20 cellular contexts compared by ENCODE assay signal in genomic region chr13:23288995-23289394, GRCh38.
"Had no signal": no experiment of that assay in that cellular context is flagged by ENCODE, and none has a peak within 500 bp of the region (broad histone marks: within the 10 kb centered on the region; RNA-seq: fewer than 3 reads in every experiment).

No MANE protein-coding gene starts in this region.

- ATAC-seq: effector memory CD8-positive, alpha-beta T cell; mucosa of descending colon; pancreas; stimulated activated naive CD8-positive, alpha-beta T cell treated with anti-CD3 and anti-CD28 coated beads, Interleukin-15, Interleukin-2, amounts not matched to agents 100 U/mL and 50 U/mL, for 24 hours had no signal

- H3K27me3 ChIP-seq: adrenal gland, pancreas, vagina had no signal

- DNase-seq: activated CD4-positive, alpha-beta T cell treated with anti-CD3 and anti-CD28 coated beads for 1 hour; activated CD8-positive, alpha-beta memory T cell treated with anti-CD3 and anti-CD28 coated beads for 24 hours; activated CD8-positive, alpha-beta memory T cell treated with anti-CD3 and anti-CD28 coated beads, Interleukin-2, amount 50 U/mL, for 48 hours; activated gamma-delta T cell; activated T-cell treated with anti-CD3 and anti-CD28 coated beads, Interleukin-2, amount 50 U/mL, for 48 hours; adrenal gland; effector memory CD8-positive, alpha-beta T cell; foreskin fibroblast; glutamatergic neuron; mesenchymal stem cell; mucosa of descending colon; naive B cell; pancreas; stimulated activated CD8-positive, alpha-beta memory T cell treated with anti-CD3 and anti-CD28 coated beads, Interleukin-4, amount 100 ng/mL, for 48 hours; stimulated activated naive CD8-positive, alpha-beta T cell treated with anti-CD3 and anti-CD28 coated beads, Interleukin-15, Interleukin-2, amounts not matched to agents 100 U/mL and 50 U/mL, for 24 hours; T-helper 2 cell; trophoblast cell had no signal

- H3K4me1 ChIP-seq: adrenal gland, pancreas, vagina had no signal

- H3K36me3 Mint-ChIP-seq: activated naive CD4-positive, alpha-beta T cell treated with anti-CD3 and anti-CD28 coated beads, Interleukin-2, amount 50 U/mL, for 24 hours had no signal

- H3K36me3 ChIP-seq: adrenal gland, pancreas, vagina had no signal

- H3K4me3 ChIP-seq: adrenal gland, mucosa of descending colon, pancreas, vagina had no signal

- H3K4me1 Mint-ChIP-seq: activated naive CD4-positive, alpha-beta T cell treated with anti-CD3 and anti-CD28 coated beads, Interleukin-2, amount 50 U/mL, for 24 hours; naive B cell had no signal

- H3K27ac ChIP-seq: pancreas, vagina, VCaP had no signal

- H3K4me3 Mint-ChIP-seq: activated naive CD4-positive, alpha-beta T cell treated with anti-CD3 and anti-CD28 coated beads, Interleukin-2, amount 50 U/mL, for 24 hours; effector memory CD8-positive, alpha-beta T cell; naive B cell had no signal

- H3K9me3 ChIP-seq: adrenal gland, mucosa of descending colon, pancreas, vagina had no signal

- H3K27ac Mint-ChIP-seq: activated naive CD4-positive, alpha-beta T cell treated with anti-CD3 and anti-CD28 coated beads, Interleukin-2, amount 50 U/mL, for 24 hours; effector memory CD8-positive, alpha-beta T cell; naive B cell had no signal
